1 cellular context compared by ENCODE assay signal in genomic region chr1:61077676-61078521, GRCh38.
TF ChIP-seq lines count a peak whose summit lies in the region.

No MANE protein-coding gene starts in this region.

TF ChIP-seq in HEK293, 187 proteins besides CTCF, POLR2A, EP300 and RAD21 (continued from another document and continues in another):
- TF ChIP-seq GLIS1 (tag by site-specific recombination; IDR thresholded peaks at IDR 0.05) (0 out of 2 replicates have a peak, but pooled peaks have one; percentile 11), FEZF1 (tag by site-specific recombination; IDR thresholded peaks at IDR 0.05) (0 out of 2 replicates have a peak, but pooled peaks have one; percentile 11), ZSCAN4 (tag by site-specific recombination; IDR thresholded peaks at IDR 0.05) (0 out of 2 replicates have a peak, but pooled peaks have one; percentile 17), ZBTB49 (tag by site-specific recombination; IDR thresholded peaks at IDR 0.05; ENCODE audit: low read depth) (0 out of 2 replicates have a peak, but pooled peaks have one; percentile 24), ZNF654 (tag by site-specific recombination; IDR thresholded peaks at IDR 0.05; ENCODE audit: low read depth) (0 out of 2 replicates have a peak, but pooled peaks have one; percentile 7), ZNF449 (tag by site-specific recombination; IDR thresholded peaks at IDR 0.05) (0 out of 2 replicates have a peak, but pooled peaks have one; percentile 7), REST (tag by site-specific recombination; IDR thresholded peaks at IDR 0.05) (peak; percentile 6; the same call in 1 of the 2 replicates), ZNF76 (tag by site-specific recombination; IDR thresholded peaks at IDR 0.05; ENCODE audit: borderline replicate concordance, low read depth) (no peak; the same call in 1 of the 2 replicates), ZNF248 (tag by site-specific recombination; IDR thresholded peaks at IDR 0.05) (no peak), SCRT1 (tag by site-specific recombination; IDR thresholded peaks at IDR 0.05; ENCODE audit: borderline replicate concordance) (peak; percentile 52; the same call in 1 of the 2 replicates), ZNF157 (tag by site-specific recombination; IDR thresholded peaks at IDR 0.05) (no peak), ZNF311 (tag by site-specific recombination; IDR thresholded peaks at IDR 0.05; ENCODE audit: borderline replicate concordance) (no peak), ZNF488 (tag by site-specific recombination; IDR thresholded peaks at IDR 0.05) (no peak), ZNF510 (tag by site-specific recombination; IDR thresholded peaks at IDR 0.05; ENCODE audit: insufficient replicate concordance) (no peak), TSHZ1 (tag by site-specific recombination; IDR thresholded peaks at IDR 0.05; ENCODE audit: borderline replicate concordance) (0 out of 2 replicates have a peak, but pooled peaks have one; percentile 9), ZNF707 (tag by site-specific recombination; IDR thresholded peaks at IDR 0.05) (no peak), ZNF2 (tag by site-specific recombination; IDR thresholded peaks at IDR 0.05) (peak; percentile 71), ZNF169 (tag by site-specific recombination; IDR thresholded peaks at IDR 0.05) (no peak), SP2 (tag by site-specific recombination; IDR thresholded peaks at IDR 0.05) (peak; percentile 94), ZSCAN18 (tag by site-specific recombination; IDR thresholded peaks at IDR 0.05) (0 out of 2 replicates have a peak, but pooled peaks have one; percentile 21), SCRT2 (tag by site-specific recombination; IDR thresholded peaks at IDR 0.05) (peak; percentile 82), ZNF624 (tag by site-specific recombination; IDR thresholded peaks at IDR 0.05) (no peak), ZBTB17 (tag by site-specific recombination; IDR thresholded peaks at IDR 0.05) (peak; percentile 71), ZNF146 (tag by site-specific recombination; IDR thresholded peaks at IDR 0.05) (no peak), ZSCAN5A (tag by site-specific recombination; IDR thresholded peaks at IDR 0.05) (no peak), ZBTB48 (tag by site-specific recombination; IDR thresholded peaks at IDR 0.05) (no peak), MEIS1 (CRISPR knock-in tag; IDR thresholded peaks at IDR 0.05; ENCODE audit: borderline replicate concordance) (no peak), KLF16 (tag by site-specific recombination; IDR thresholded peaks at IDR 0.05) (0 out of 2 replicates have a peak, but pooled peaks have one; percentile 26), ZNF639 (tag by site-specific recombination; IDR thresholded peaks at IDR 0.05) (peak; percentile 32; the same call in 1 of the 2 replicates), ZNF558 (tag by site-specific recombination; IDR thresholded peaks at IDR 0.05) (peak; percentile 50), ZBTB8A (tag by site-specific recombination; IDR thresholded peaks at IDR 0.05) (peak; percentile 15; the same call in 1 of the 2 replicates), ZNF341 (tag by site-specific recombination; IDR thresholded peaks at IDR 0.05; ENCODE audit: low read depth) (peak; percentile 71), ZNF335 (tag by site-specific recombination; conservative IDR thresholded peaks at IDR 0.05) (peak; percentile 68), ZFP3 (tag by site-specific recombination; IDR thresholded peaks at IDR 0.05; ENCODE audit: low read depth) (no peak), KLF8 (tag by site-specific recombination; IDR thresholded peaks at IDR 0.05) (0 out of 2 replicates have a peak, but pooled peaks have one; percentile 12), ZNF600 (tag by site-specific recombination; IDR thresholded peaks at IDR 0.05) (peak; percentile 52), ZNF580 (tag by site-specific recombination; IDR thresholded peaks at IDR 0.05) (no peak; the same call in 1 of the 2 replicates), BCL11A (tag by site-specific recombination; IDR thresholded peaks at IDR 0.05; ENCODE audit: low read depth) (no peak), ZNF692 (tag by site-specific recombination; IDR thresholded peaks at IDR 0.05) (no peak), ZNF266 (tag by site-specific recombination; IDR thresholded peaks at IDR 0.05; ENCODE audit: low read depth) (no peak), ZNF791 (tag by site-specific recombination; IDR thresholded peaks at IDR 0.05) (no peak)
